Comparison of ENCODE assay signal across 28 cellular contexts in genomic region chr2:163171786-163172549, GRCh38.
DNase-seq lines count a peak whose midpoint lies in the region; ATAC-seq and TF ChIP-seq lines count a peak whose summit lies in the region.
"Had no signal": no experiment of that assay in that cellular context is flagged by ENCODE, and none has a peak within 500 bp of the region (broad histone marks: within the 10 kb centered on the region; RNA-seq: fewer than 3 reads in every experiment).

No MANE protein-coding gene starts in this region.

- H3K36me3 ChIP-seq in mesenchymal stem cell (ENCODE audit: control insufficient read depth in 1 of 2, insufficient read depth in 2 of 2, low read depth in 1 of 2, low read length in 2 of 2): no peaks in the 10 kb centered on the region
- H3K36me3 ChIP-seq: BLaER1 treated with 17β-estradiol and CSF1 and Interleukin-3, amounts not matched to agents 10 nM and 100 nM; ovary; SJCRH30; spleen; transverse colon had no signal

- no peak overlapping the region for H2BK12ac ChIP-seq in mesenchymal stem cell (ENCODE audit: low read length in 2 of 2)

- no peak overlapping the region for H3K4me2 ChIP-seq in mesenchymal stem cell (ENCODE audit: low read length, poor library complexity, severe bottlenecking)
- H3K4me2 ChIP-seq: BLaER1 treated with 17β-estradiol and CSF1 and Interleukin-3, amounts not matched to agents 10 nM and 100 nM had no signal

- DNase-seq in EH (ENCODE audit: low read depth) (peak; percentile 17), NCI-H226 (peak; percentile 28), choroid plexus epithelial cell (ENCODE audit: low read depth) (peak; percentile 55), mesenchymal stem cell (peak; percentile 34), NCI-H146 (lab: John Stamatoyannopoulos, UW) (no peak), occipital lobe (lab: John Stamatoyannopoulos, UW) (no peak), GDM1 (lab: John Stamatoyannopoulos, UW) (no peak)
- DNase-seq: activated CD4-positive, alpha-beta T cell treated with anti-CD3 and anti-CD28 coated beads, Interleukin-2, amount 50 U/mL, for 4 hours; activated CD4-positive, CD25-positive, alpha-beta regulatory T cell; activated naive CD4-positive, alpha-beta T cell treated with anti-CD3 and anti-CD28 coated beads for 36 hours; amygdala; Caco-2; cortex of kidney; DMS79 treated with DMSO at 0.1 percent for 48 hours; left ventricle myocardium superior; midbrain; MV-4-11; naive thymus-derived CD4-positive, alpha-beta T cell; NCI-H1694 treated with DMSO at 0.1 percent for 48 hours; ovary; retina; SJCRH30; spleen; T-cell; transverse colon had no signal

- no peak for ATAC-seq in HG03095 (IDR thresholded peaks at IDR 0.05; ENCODE audit: unreplicated experiment)
- ATAC-seq: esophagus mucosa; left ventricle myocardium superior; naive thymus-derived CD4-positive, alpha-beta T cell; T-cell had no signal

- H4K8ac ChIP-seq in mesenchymal stem cell (ENCODE audit: low read length): no peak overlapping the region

- 65% methylated on average over 1 of the region's 2 CpGs for WGBS in mesenchymal stem cell

- no peak overlapping the region for H2BK15ac ChIP-seq in mesenchymal stem cell (ENCODE audit: low read depth, poor library complexity, severe bottlenecking)

- no peak overlapping the region for H3K4ac ChIP-seq in mesenchymal stem cell (ENCODE audit: low read depth in 1 of 2, low read length in 2 of 2)

- H3K18ac ChIP-seq in mesenchymal stem cell (ENCODE audit: low read depth in 1 of 2, low read length in 2 of 2): no peak overlapping the region

- no peak overlapping the region for H3K9ac ChIP-seq in mesenchymal stem cell (ENCODE audit: low read length)
- H3K9ac ChIP-seq: BLaER1 treated with 17β-estradiol and CSF1 and Interleukin-3, amounts not matched to agents 10 nM and 100 nM had no signal

- H2BK5ac ChIP-seq in mesenchymal stem cell (ENCODE audit: low read depth, low read length, poor library complexity, severe bottlenecking): no peak overlapping the region

- H2AFZ ChIP-seq in mesenchymal stem cell (ENCODE audit: low read depth, low read length): no peak overlapping the region

- H3K27me3 ChIP-seq in mesenchymal stem cell (ENCODE audit: control insufficient read depth in 1 of 2, insufficient read depth in 1 of 2, low read length in 2 of 2): no peaks in the 10 kb centered on the region
- H3K27me3 ChIP-seq: BLaER1 treated with 17β-estradiol and CSF1 and Interleukin-3, amounts not matched to agents 10 nM and 100 nM; ovary; SJCRH30; spleen; transverse colon had no signal

- H3K4me1 ChIP-seq in mesenchymal stem cell (ENCODE audit: control insufficient read depth, insufficient read depth, low read depth, low read length): no peaks in the 10 kb centered on the region
- H3K4me1 ChIP-seq: BLaER1 treated with 17β-estradiol and CSF1 and Interleukin-3, amounts not matched to agents 10 nM and 100 nM; SJCRH30; spleen; transverse colon had no signal

- H3K9me3 ChIP-seq in mesenchymal stem cell (ENCODE audit: control insufficient read depth, low read length): no peaks in the 10 kb centered on the region
- H3K9me3 ChIP-seq: BLaER1 treated with 17β-estradiol and CSF1 and Interleukin-3, amounts not matched to agents 10 nM and 100 nM; ovary; SJCRH30; spleen; transverse colon had no signal

- no peak overlapping the region for H2BK120ac ChIP-seq in mesenchymal stem cell (ENCODE audit: low read depth, low read length)

- no peaks in the 10 kb centered on the region for H3K79me1 ChIP-seq in mesenchymal stem cell (replicated peaks; ENCODE audit: low read length, poor library complexity, severe bottlenecking)

- no peak overlapping the region for H3K14ac ChIP-seq in mesenchymal stem cell (ENCODE audit: low read length in 2 of 2)

- no peak overlapping the region for H2AK5ac ChIP-seq in mesenchymal stem cell (ENCODE audit: low read length, severe bottlenecking)

- no peak overlapping the region for H3K23ac ChIP-seq in mesenchymal stem cell (ENCODE audit: low read length in 2 of 2)

- TF ChIP-seq CTCF in choroid plexus epithelial cell (conservative IDR thresholded peaks at IDR 0.05; ENCODE audit: low read depth, low read length): no peak

- H4K91ac ChIP-seq in mesenchymal stem cell (ENCODE audit: low read length): no peak overlapping the region

- no peak overlapping the region for H3K4me3 ChIP-seq in choroid plexus epithelial cell (ENCODE audit: low read depth, low read length)
- no peak overlapping the region for H3K4me3 ChIP-seq in mesenchymal stem cell (ENCODE audit: insufficient read depth in 1 of 2, low read depth in 1 of 2, low read length in 2 of 2)
- H3K4me3 ChIP-seq: BLaER1 treated with 17β-estradiol and CSF1 and Interleukin-3, amounts not matched to agents 10 nM and 100 nM; ovary; SJCRH30; spleen; transverse colon had no signal

- no peak overlapping the region for H3K27ac ChIP-seq in mesenchymal stem cell (ENCODE audit: low read length, poor library complexity, severe bottlenecking)
- H3K27ac ChIP-seq: BLaER1 treated with 17β-estradiol and CSF1 and Interleukin-3, amounts not matched to agents 10 nM and 100 nM; ovary; SJCRH30; spleen; transverse colon had no signal

Comparison
In these comparisons a context has a peak if more than half of its experiments do, and no peak if none do; other contexts are left out.
1. DNase-seq: peak in EH (single experiment), NCI-H226 (single experiment), choroid plexus epithelial cell (single experiment) and mesenchymal stem cell (single experiment); none in NCI-H146 (single experiment), occipital lobe (single experiment) and GDM1 (single experiment).